In genomic region chr6:119200774-119201173, GRCh38 we compare ENCODE assay signal across 22 cellular contexts.
DNase-seq lines count a peak whose midpoint lies in the region; ATAC-seq, FAIRE-seq and TF ChIP-seq lines count a peak whose summit lies in the region.
"Had no signal": no experiment of that assay in that cellular context is flagged by ENCODE, and none has a peak within 500 bp of the region (broad histone marks: within the 10 kb centered on the region; RNA-seq: fewer than 3 reads in every experiment).

No MANE protein-coding gene starts in this region.

- CTCF ChIA-PET in HepG2 (lab: Yijun Ruan, JAX; ENCODE audit: low intra/inter-chr PET ratio, low total read pairs) = no interaction called here

- H3K18ac ChIP-seq in mesenchymal stem cell (ENCODE audit: low read depth in 1 of 2, low read length in 2 of 2) = no peak overlapping the region

- H2AK5ac ChIP-seq in mesenchymal stem cell (ENCODE audit: low read length, severe bottlenecking) = no peak overlapping the region

- H3K14ac ChIP-seq in mesenchymal stem cell (ENCODE audit: low read length in 2 of 2) = no peak overlapping the region

- H4K20me1 ChIP-seq in HepG2 (ENCODE audit: insufficient read depth, low read length) = no peaks in the 10 kb centered on the region
- H4K20me1 ChIP-seq: BLaER1 treated with 17β-estradiol and CSF1 and Interleukin-3, amounts not matched to agents 10 nM and 100 nM had no signal

- H3K9ac ChIP-seq in HepG2 (ENCODE audit: insufficient read depth, low read depth, low read length) (no peak overlapping the region), mesenchymal stem cell (ENCODE audit: low read length) (no peak overlapping the region)
- H3K9ac ChIP-seq: BLaER1 treated with 17β-estradiol and CSF1 and Interleukin-3, amounts not matched to agents 10 nM and 100 nM; SK-N-SH had no signal

- DNase-seq in HepG2 (ENCODE audit: low spot score) = no peak
- DNase-seq in right lobe of liver = no peak
- peak; percentile 32 for DNase-seq in glomerular visceral epithelial cell (ENCODE audit: extremely low spot score)
- no peak for DNase-seq in mesenchymal stem cell
- DNase-seq in tibial nerve (ENCODE audit: low spot score in 2 of 2) = no peak
- no peak for DNase-seq in NCI-H1092 (lab: John Stamatoyannopoulos, UW)
- DNase-seq: Calu3; CD4-positive, alpha-beta memory T cell; H7; HFFc6; KBM-7; NCI-H2171; NCI-H524; NCI-H82; OCI-M1; SK-N-SH had no signal

- no peak overlapping the region for H4K91ac ChIP-seq in mesenchymal stem cell (ENCODE audit: low read length)

- H3K9me3 ChIP-seq in HepG2 (ENCODE audit: low read length) = no peaks in the 10 kb centered on the region
- H3K9me3 ChIP-seq in right lobe of liver = no peaks in the 10 kb centered on the region
- no peaks in the 10 kb centered on the region for H3K9me3 ChIP-seq in mesenchymal stem cell (ENCODE audit: control insufficient read depth, low read length)
- H3K9me3 ChIP-seq in tibial nerve = no peaks in the 10 kb centered on the region
- H3K9me3 ChIP-seq: BLaER1 treated with 17β-estradiol and CSF1 and Interleukin-3, amounts not matched to agents 10 nM and 100 nM; SK-N-SH had no signal

- H3K4me1 ChIP-seq in HepG2 (ENCODE audit: insufficient read depth, low read length) (no peaks in the 10 kb centered on the region), right lobe of liver (no peaks in the 10 kb centered on the region), mesenchymal stem cell (ENCODE audit: control insufficient read depth, insufficient read depth, low read depth, low read length) (peaks cover 2% of the 10 kb centered on the region), tibial nerve (no peaks in the 10 kb centered on the region)

- ATAC-seq in HepG2 (no peak), right lobe of liver (no peak), HG02642 (IDR thresholded peaks at IDR 0.05; ENCODE audit: poor library complexity, unreplicated experiment) (no peak), SK-N-SH treated with all-trans-retinoic acid at 6 μM for 48 hours (no peak)

- no peak for TF ChIP-seq RAD21 in HepG2 (CRISPR knock-in tag; IDR thresholded peaks at IDR 0.05)

- TF ChIP-seq EP300 in HepG2 (IDR thresholded peaks at IDR 0.05; ENCODE audit: low read depth in 2 of 2, low read length in 2 of 2) (no peak), HepG2 (CRISPR knock-in tag; IDR thresholded peaks at IDR 0.05; ENCODE audit: borderline replicate concordance) (no peak), tibial nerve (IDR thresholded peaks at IDR 0.05) (no peak)

- no peak for TF ChIP-seq CTCF in HepG2 (CRISPR knock-in tag; IDR thresholded peaks at IDR 0.05)
- TF ChIP-seq CTCF in right lobe of liver (IDR thresholded peaks at IDR 0.05) = no peak
- no peak for TF ChIP-seq CTCF in tibial nerve (IDR thresholded peaks at IDR 0.05)

- no peak for TF ChIP-seq POLR2A in HepG2 (IDR thresholded peaks at IDR 0.05; ENCODE audit: insufficient read depth in 1 of 2, low read depth in 2 of 2, low read length in 2 of 2)
- TF ChIP-seq POLR2A in right lobe of liver (IDR thresholded peaks at IDR 0.05) = no peak
- no peak for TF ChIP-seq POLR2A in tibial nerve (IDR thresholded peaks at IDR 0.05)

- no peaks in the 10 kb centered on the region for H3K79me1 ChIP-seq in mesenchymal stem cell (replicated peaks; ENCODE audit: low read length, poor library complexity, severe bottlenecking)

- no peak overlapping the region for H3K4me2 ChIP-seq in HepG2 (ENCODE audit: low read depth, low read length)
- H3K4me2 ChIP-seq in mesenchymal stem cell (ENCODE audit: low read length, poor library complexity, severe bottlenecking) = no peak overlapping the region
- H3K4me2 ChIP-seq: BLaER1 treated with 17β-estradiol and CSF1 and Interleukin-3, amounts not matched to agents 10 nM and 100 nM; SK-N-SH had no signal

- POLR2A ChIA-PET in HepG2 (lab: Yijun Ruan, JAX) = no interaction called here

- no peak overlapping the region for H2BK120ac ChIP-seq in mesenchymal stem cell (ENCODE audit: low read depth, low read length)

- H2BK5ac ChIP-seq in mesenchymal stem cell (ENCODE audit: low read depth, low read length, poor library complexity, severe bottlenecking) = no peak overlapping the region

- H3K27me3 ChIP-seq in HepG2 (ENCODE audit: control insufficient read depth in 1 of 2, insufficient read depth in 2 of 2, low read length in 2 of 2) (no peaks in the 10 kb centered on the region), right lobe of liver (no peaks in the 10 kb centered on the region), mesenchymal stem cell (ENCODE audit: control insufficient read depth in 1 of 2, insufficient read depth in 1 of 2, low read length in 2 of 2) (no peaks in the 10 kb centered on the region), tibial nerve (no peaks in the 10 kb centered on the region)
- H3K27me3 ChIP-seq: BLaER1 treated with 17β-estradiol and CSF1 and Interleukin-3, amounts not matched to agents 10 nM and 100 nM had no signal

- H2AFZ ChIP-seq in HepG2 (ENCODE audit: low read length) (no peak overlapping the region), mesenchymal stem cell (ENCODE audit: low read depth, low read length) (no peak overlapping the region)

- FAIRE-seq in HepG2 (lab: Jason Lieb, UNC) = no peak
- FAIRE-seq: GM12892 had no signal

- H3K36me3 ChIP-seq in HepG2 (replicated peaks in 1 of 2; ENCODE audit: control insufficient read depth in 1 of 2, insufficient read depth in 2 of 2, low read length in 2 of 2) (peaks cover 44 to 91% of the 10 kb centered on the region in 2 experiments), right lobe of liver (peaks cover 0 to 50% (median 13%) of the 10 kb centered on the region in 4 donors), mesenchymal stem cell (ENCODE audit: control insufficient read depth in 1 of 2, insufficient read depth in 2 of 2, low read depth in 1 of 2, low read length in 2 of 2) (peaks cover 3 to 88% of the 10 kb centered on the region in 2 experiments), tibial nerve (peaks cover 0 to 76% (median 0%) of the 10 kb centered on the region in 3 donors)

- H3K23ac ChIP-seq in mesenchymal stem cell (ENCODE audit: low read length in 2 of 2) = no peak overlapping the region

- H3K27ac ChIP-seq in HepG2 (ENCODE audit: extremely low read length, insufficient read depth, low read length) (no peak overlapping the region), right lobe of liver (no peak overlapping the region), mesenchymal stem cell (ENCODE audit: low read length, poor library complexity, severe bottlenecking) (peak overlapping the region; percentile 67), tibial nerve (no peak overlapping the region)
- H3K27ac ChIP-seq: 22Rv1; BLaER1 treated with 17β-estradiol and CSF1 and Interleukin-3, amounts not matched to agents 10 nM and 100 nM; HL-60 had no signal

- BruUV-seq in HepG2 (replicated peaks; lab: Mats Ljungman, UMichigan) = TSS peak; percentile 2

- no peak overlapping the region for H2BK12ac ChIP-seq in mesenchymal stem cell (ENCODE audit: low read length in 2 of 2)

- intact Hi-C loops in HepG2 (cut with micrococcal nuclease; ENCODE audit: unreplicated experiment) (no loop called here), right lobe of liver (cut with DNase I) (no loop called here)

- no peak overlapping the region for H2BK15ac ChIP-seq in mesenchymal stem cell (ENCODE audit: low read depth, poor library complexity, severe bottlenecking)

- peaks cover 3% of the 10 kb centered on the region for H3K79me2 ChIP-seq in HepG2 (ENCODE audit: insufficient read depth, low read length)

- H3K4me3 ChIP-seq in HepG2 (replicated peaks in 1 of 3; ENCODE audit: insufficient read depth in 1 of 3, low read depth in 2 of 3, low read length in 3 of 3) (no peak overlapping the region), right lobe of liver (no peak overlapping the region), mesenchymal stem cell (ENCODE audit: insufficient read depth in 1 of 2, low read depth in 1 of 2, low read length in 2 of 2) (no peak overlapping the region), tibial nerve (no peak overlapping the region)
- H3K4me3 ChIP-seq: BLaER1 treated with 17β-estradiol and CSF1 and Interleukin-3, amounts not matched to agents 10 nM and 100 nM had no signal

- no peak overlapping the region for H4K8ac ChIP-seq in mesenchymal stem cell (ENCODE audit: low read length)

- H3K4ac ChIP-seq in mesenchymal stem cell (ENCODE audit: low read depth in 1 of 2, low read length in 2 of 2) = no peak overlapping the region

- in situ Hi-C loops in HepG2 (cut with HindIII; ENCODE audit: extremely low pct_ligation_motif_present, low pct_unique_long_range_greater_than_20kb) = no loop called here

TF ChIP-seq in HepG2, 621 proteins besides CTCF, POLR2A, EP300 and RAD21 (continues in another document):
- no peak for TF ChIP-seq NPAS2 (CRISPR knock-in tag; IDR thresholded peaks at IDR 0.05; ENCODE audit: borderline replicate concordance)

TF ChIP-seq in SK-N-SH treated with all-trans-retinoic acid at 6 μM for 48 hours, 23 proteins besides CTCF, POLR2A, EP300 and RAD21:
- no peak for TF ChIP-seq ARNTL (CRISPR knock-in tag; IDR thresholded peaks at IDR 0.05; ENCODE audit: borderline replicate concordance, low read depth)
- TF ChIP-seq ISL1 (CRISPR knock-in tag; IDR thresholded peaks at IDR 0.05) = no peak
- no peak for TF ChIP-seq OSR1 (CRISPR knock-in tag; IDR thresholded peaks at IDR 0.05)
